Comparison of ENCODE assay signal across 1 cellular context in the genomic region with DNA sequence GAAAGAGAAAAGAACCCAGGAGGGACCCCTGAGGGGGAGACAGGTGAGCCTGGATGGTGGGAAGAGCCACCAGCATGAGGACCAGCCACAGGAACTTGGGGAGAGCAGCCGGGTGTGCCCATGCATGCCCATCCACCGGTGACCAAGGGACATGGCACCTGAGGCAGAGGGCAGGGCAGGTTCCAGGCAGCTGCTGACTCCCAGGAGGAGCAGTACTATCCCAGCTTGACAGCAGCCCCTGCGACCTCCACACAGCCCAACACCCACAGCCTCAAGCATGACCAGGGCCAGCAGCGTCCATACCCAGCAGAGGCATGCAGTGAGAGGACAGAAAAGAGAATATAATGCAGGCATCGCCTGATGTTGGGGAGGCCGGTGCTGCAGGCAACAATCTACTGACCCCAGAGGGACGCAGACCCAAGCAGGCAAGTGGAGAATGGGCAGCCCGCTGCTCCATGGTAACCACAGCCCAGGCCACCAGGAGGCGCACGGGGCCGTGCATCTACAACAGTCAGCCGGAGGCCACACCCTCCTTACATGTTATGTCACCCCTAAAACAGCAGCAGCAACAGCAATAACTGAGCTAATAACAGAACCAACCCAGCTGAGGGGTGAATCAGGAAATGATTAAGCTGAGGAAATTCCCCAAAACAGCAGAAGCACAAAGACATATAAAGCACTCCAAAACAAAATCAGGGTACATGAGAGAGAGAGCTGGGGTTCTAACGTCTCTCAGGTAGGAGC.
TF ChIP-seq lines count a peak whose summit lies in the region.

No MANE protein-coding gene starts in this region.

TF ChIP-seq in HepG2, 621 proteins besides CTCF, POLR2A, EP300 and RAD21 (continued from another document and continues in another):
- TF ChIP-seq U2AF1 (optimal IDR thresholded peaks at IDR 0.05; ENCODE audit: low read depth, low read length) (no peak), ZNF556 (CRISPR knock-in tag; IDR thresholded peaks at IDR 0.05; ENCODE audit: borderline replicate concordance) (no peak), ZNF577 (CRISPR knock-in tag; IDR thresholded peaks at IDR 0.05; ENCODE audit: borderline replicate concordance, low read depth) (no peak), AHR (CRISPR knock-in tag; IDR thresholded peaks at IDR 0.05) (peak; percentile 84; the same call in 1 of the 2 replicates), ZNF512 (CRISPR knock-in tag; IDR thresholded peaks at IDR 0.05) (no peak), ZBED4 (CRISPR knock-in tag; IDR thresholded peaks at IDR 0.05; ENCODE audit: borderline replicate concordance) (no peak), RARA (CRISPR knock-in tag; IDR thresholded peaks at IDR 0.05) (peak; percentile 34; the same call in 1 of the 2 replicates), ZNF589 (CRISPR knock-in tag; conservative IDR thresholded peaks at IDR 0.05) (no peak), ZNF562 (CRISPR knock-in tag; IDR thresholded peaks at IDR 0.05; ENCODE audit: borderline replicate concordance) (no peak), ZNF816 (CRISPR knock-in tag; IDR thresholded peaks at IDR 0.05; ENCODE audit: borderline replicate concordance) (no peak), AKAP8 (CRISPR knock-in tag; IDR thresholded peaks at IDR 0.05) (0 out of 2 replicates have a peak, but pooled peaks have one; percentile 30), TCF7L2 (IDR thresholded peaks at IDR 0.05; ENCODE audit: low read depth, low read length) (no peak), KDM4B (CRISPR knock-in tag; IDR thresholded peaks at IDR 0.05) (0 out of 2 replicates have a peak, but pooled peaks have one; percentile 55), TOE1 (CRISPR knock-in tag; IDR thresholded peaks at IDR 0.05) (no peak), ZNF614 (CRISPR knock-in tag; IDR thresholded peaks at IDR 0.05; ENCODE audit: borderline replicate concordance) (peak; percentile 66; the same call in 1 of the 2 replicates), ZNF44 (CRISPR knock-in tag; IDR thresholded peaks at IDR 0.05) (no peak), PAWR (CRISPR knock-in tag; IDR thresholded peaks at IDR 0.05; ENCODE audit: borderline replicate concordance) (no peak), KMT2B (CRISPR knock-in tag; IDR thresholded peaks at IDR 0.05) (no peak), PHF5A (CRISPR knock-in tag; IDR thresholded peaks at IDR 0.05; ENCODE audit: low read depth, unreplicated experiment) (no peak), GABPA (IDR thresholded peaks at IDR 0.05; ENCODE audit: low read depth, low read length) (no peak), GABPA (CRISPR knock-in tag; IDR thresholded peaks at IDR 0.05; ENCODE audit: low read depth) (no peak), NCOA5 (CRISPR knock-in tag; IDR thresholded peaks at IDR 0.05) (no peak), CCAR2 (optimal IDR thresholded peaks at IDR 0.05; ENCODE audit: low read depth, low read length) (no peak), HOXD1 (CRISPR knock-in tag; IDR thresholded peaks at IDR 0.05) (no peak), ZNF776 (CRISPR knock-in tag; IDR thresholded peaks at IDR 0.05) (0 out of 2 replicates have a peak, but pooled peaks have one; percentile 32), SMYD3 (CRISPR knock-in tag; IDR thresholded peaks at IDR 0.05) (no peak)
- TF ChIP-seq, protein P1, sequence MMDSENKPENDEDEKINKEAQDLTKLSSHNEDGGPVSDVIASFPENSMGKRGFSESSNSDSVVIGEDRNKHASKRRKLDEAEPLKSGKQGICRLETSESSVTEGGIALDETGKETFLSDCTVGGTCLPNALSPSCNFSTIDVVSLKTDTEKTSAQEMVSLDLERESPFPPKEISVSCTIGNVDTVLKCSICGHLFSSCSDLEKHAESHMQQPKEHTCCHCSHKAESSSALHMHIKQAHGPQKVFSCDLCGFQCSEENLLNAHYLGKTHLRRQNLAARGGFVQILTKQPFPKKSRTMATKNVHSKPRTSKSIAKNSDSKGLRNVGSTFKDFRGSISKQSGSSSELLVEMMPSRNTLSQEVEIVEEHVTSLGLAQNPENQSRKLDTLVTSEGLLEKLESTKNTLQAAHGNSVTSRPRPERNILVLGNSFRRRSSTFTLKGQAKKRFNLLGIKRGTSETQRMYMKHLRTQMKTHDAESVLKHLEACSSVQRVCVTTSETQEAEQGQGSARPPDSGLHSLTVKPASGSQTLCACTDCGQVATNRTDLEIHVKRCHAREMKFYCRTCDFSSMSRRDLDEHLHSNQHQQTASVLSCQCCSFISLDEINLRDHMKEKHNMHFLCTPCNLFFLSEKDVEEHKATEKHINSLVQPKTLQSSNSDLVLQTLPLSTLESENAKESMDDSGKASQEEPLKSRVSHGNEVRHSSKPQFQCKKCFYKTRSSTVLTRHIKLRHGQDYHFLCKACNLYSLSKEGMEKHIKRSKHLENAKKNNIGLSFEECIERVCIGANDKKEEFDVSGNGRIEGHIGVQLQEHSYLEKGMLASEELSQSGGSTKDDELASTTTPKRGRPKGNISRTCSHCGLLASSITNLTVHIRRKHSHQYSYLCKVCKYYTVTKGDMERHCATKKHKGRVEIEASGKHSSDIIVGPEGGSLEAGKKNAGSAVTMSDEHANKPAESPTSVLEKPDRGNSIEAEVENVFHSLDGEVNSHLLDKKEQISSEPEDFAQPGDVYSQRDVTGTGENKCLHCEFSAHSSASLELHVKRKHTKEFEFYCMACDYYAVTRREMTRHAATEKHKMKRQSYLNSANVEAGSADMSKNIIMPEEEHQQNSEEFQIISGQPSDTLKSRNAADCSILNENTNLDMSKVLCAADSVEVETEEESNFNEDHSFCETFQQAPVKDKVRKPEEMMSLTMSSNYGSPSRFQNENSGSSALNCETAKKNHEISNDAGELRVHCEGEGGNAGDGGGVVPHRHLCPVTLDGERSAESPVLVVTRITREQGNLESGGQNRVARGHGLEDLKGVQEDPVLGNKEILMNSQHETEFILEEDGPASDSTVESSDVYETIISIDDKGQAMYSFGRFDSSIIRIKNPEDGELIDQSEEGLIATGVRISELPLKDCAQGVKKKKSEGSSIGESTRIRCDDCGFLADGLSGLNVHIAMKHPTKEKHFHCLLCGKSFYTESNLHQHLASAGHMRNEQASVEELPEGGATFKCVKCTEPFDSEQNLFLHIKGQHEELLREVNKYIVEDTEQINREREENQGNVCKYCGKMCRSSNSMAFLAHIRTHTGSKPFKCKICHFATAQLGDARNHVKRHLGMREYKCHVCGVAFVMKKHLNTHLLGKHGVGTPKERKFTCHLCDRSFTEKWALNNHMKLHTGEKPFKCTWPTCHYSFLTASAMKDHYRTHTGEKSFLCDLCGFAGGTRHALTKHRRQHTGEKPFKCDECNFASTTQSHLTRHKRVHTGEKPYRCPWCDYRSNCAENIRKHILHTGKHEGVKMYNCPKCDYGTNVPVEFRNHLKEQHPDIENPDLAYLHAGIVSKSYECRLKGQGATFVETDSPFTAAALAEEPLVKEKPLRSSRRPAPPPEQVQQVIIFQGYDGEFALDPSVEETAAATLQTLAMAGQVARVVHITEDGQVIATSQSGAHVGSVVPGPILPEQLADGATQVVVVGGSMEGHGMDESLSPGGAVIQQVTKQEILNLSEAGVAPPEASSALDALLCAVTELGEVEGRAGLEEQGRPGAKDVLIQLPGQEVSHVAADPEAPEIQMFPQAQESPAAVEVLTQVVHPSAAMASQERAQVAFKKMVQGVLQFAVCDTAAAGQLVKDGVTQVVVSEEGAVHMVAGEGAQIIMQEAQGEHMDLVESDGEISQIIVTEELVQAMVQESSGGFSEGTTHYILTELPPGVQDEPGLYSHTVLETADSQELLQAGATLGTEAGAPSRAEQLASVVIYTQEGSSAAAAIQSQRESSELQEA (CRISPR knock-in tag; IDR thresholded peaks at IDR 0.05; ENCODE audit: not compliant biosample characterization): no peak
- TF ChIP-seq, protein P2, sequence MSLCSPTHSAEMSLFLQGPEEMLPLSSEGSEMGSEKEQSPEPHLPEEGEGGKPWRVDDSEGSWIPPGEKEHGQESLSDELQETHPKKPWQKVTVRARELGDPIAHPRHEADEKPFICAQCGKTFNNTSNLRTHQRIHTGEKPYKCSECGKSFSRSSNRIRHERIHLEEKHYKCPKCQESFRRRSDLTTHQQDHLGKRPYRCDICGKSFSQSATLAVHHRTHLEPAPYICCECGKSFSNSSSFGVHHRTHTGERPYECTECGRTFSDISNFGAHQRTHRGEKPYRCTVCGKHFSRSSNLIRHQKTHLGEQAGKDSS (CRISPR knock-in tag; IDR thresholded peaks at IDR 0.05; ENCODE audit: borderline replicate concordance, low read depth): no peak
- TF ChIP-seq, protein P3, sequence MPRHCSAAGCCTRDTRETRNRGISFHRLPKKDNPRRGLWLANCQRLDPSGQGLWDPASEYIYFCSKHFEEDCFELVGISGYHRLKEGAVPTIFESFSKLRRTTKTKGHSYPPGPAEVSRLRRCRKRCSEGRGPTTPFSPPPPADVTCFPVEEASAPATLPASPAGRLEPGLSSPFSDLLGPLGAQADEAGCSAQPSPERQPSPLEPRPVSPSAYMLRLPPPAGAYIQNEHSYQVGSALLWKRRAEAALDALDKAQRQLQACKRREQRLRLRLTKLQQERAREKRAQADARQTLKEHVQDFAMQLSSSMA (CRISPR knock-in tag; IDR thresholded peaks at IDR 0.05): peak; percentile 47; the same call in 1 of the 2 replicates
- TF ChIP-seq, protein P4, sequence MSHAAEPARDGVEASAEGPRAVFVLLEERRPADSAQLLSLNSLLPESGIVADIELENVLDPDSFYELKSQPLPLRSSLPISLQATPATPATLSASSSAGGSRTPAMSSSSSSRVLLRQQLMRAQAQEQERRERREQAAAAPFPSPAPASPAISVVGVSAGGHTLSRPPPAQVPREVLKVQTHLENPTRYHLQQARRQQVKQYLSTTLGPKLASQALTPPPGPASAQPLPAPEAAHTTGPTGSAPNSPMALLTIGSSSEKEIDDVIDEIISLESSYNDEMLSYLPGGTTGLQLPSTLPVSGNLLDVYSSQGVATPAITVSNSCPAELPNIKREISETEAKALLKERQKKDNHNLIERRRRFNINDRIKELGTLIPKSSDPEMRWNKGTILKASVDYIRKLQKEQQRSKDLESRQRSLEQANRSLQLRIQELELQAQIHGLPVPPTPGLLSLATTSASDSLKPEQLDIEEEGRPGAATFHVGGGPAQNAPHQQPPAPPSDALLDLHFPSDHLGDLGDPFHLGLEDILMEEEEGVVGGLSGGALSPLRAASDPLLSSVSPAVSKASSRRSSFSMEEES (CRISPR knock-in tag; IDR thresholded peaks at IDR 0.05): 0 out of 2 replicates have a peak, but pooled peaks have one; percentile 23
- TF ChIP-seq, protein P5, sequence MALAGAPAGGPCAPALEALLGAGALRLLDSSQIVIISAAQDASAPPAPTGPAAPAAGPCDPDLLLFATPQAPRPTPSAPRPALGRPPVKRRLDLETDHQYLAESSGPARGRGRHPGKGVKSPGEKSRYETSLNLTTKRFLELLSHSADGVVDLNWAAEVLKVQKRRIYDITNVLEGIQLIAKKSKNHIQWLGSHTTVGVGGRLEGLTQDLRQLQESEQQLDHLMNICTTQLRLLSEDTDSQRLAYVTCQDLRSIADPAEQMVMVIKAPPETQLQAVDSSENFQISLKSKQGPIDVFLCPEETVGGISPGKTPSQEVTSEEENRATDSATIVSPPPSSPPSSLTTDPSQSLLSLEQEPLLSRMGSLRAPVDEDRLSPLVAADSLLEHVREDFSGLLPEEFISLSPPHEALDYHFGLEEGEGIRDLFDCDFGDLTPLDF (CRISPR knock-in tag; IDR thresholded peaks at IDR 0.05): no peak
- TF ChIP-seq, protein P6, sequence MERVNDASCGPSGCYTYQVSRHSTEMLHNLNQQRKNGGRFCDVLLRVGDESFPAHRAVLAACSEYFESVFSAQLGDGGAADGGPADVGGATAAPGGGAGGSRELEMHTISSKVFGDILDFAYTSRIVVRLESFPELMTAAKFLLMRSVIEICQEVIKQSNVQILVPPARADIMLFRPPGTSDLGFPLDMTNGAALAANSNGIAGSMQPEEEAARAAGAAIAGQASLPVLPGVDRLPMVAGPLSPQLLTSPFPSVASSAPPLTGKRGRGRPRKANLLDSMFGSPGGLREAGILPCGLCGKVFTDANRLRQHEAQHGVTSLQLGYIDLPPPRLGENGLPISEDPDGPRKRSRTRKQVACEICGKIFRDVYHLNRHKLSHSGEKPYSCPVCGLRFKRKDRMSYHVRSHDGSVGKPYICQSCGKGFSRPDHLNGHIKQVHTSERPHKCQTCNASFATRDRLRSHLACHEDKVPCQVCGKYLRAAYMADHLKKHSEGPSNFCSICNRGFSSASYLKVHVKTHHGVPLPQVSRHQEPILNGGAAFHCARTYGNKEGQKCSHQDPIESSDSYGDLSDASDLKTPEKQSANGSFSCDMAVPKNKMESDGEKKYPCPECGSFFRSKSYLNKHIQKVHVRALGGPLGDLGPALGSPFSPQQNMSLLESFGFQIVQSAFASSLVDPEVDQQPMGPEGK (CRISPR knock-in tag; IDR thresholded peaks at IDR 0.05): 0 out of 2 replicates have a peak, but pooled peaks have one; percentile 18
